In genomic region chr6:33147807-33148666, GRCh38 we compare ENCODE assay signal across 8 cellular contexts. TPM values are rescaled to one million over a fixed set of nuclear protein-coding genes. Genes with fewer than 3 reads are reported as not detected.
DNase-seq lines count a peak whose midpoint lies in the region; TF ChIP-seq lines count a peak whose summit lies in the region.

No MANE protein-coding gene starts in this region.

- H3K9me3 ChIP-seq in NT2/D1 (ENCODE audit: insufficient read depth, low read length) (peaks cover 14% of the 10 kb centered on the region; the same call in 1 of the 2 replicates), ovary (no peaks in the 10 kb centered on the region)

- TF ChIP-seq EP300 in ovary (IDR thresholded peaks at IDR 0.05): no peak

- no peak overlapping the region for H3K9ac ChIP-seq in NT2/D1 (ENCODE audit: insufficient read length, low read depth)

- 33 to 36% (median 35%) methylated on average over 8 of the region's 8 CpGs for WGBS in ovary, 3 donors

- H3K4me3 ChIP-seq in AG04449 (ENCODE audit: low read depth, low read length) (no peak overlapping the region), GM12875 (ENCODE audit: low read depth, low read length) (no peak overlapping the region), NT2/D1 (ENCODE audit: insufficient read length, low read depth) (no peak overlapping the region), epithelial cell of esophagus (ENCODE audit: low read length) (no peak overlapping the region), ovary (no peak overlapping the region)

- no peak overlapping the region for H3K27ac ChIP-seq in ovary

- CTCF ChIA-PET in AG04449 (lab: Yijun Ruan, JAX): interaction anchor here (0.7 to 9.9 kb wide), 24 partner anchors 11 to 280 kb away, joined by 3 to 83 read pairs (median 4); no protein-coding TSS in a partner anchor

- no peaks in the 10 kb centered on the region for H3K27me3 ChIP-seq in NT2/D1 (ENCODE audit: insufficient read depth, insufficient read length)
- H3K27me3 ChIP-seq in ovary: no peaks in the 10 kb centered on the region

- H3K4me1 ChIP-seq in NT2/D1 (ENCODE audit: insufficient read depth, insufficient read length) (no peaks in the 10 kb centered on the region), ovary (ENCODE audit: insufficient read depth) (no peaks in the 10 kb centered on the region)

- TF ChIP-seq CTCF in AG04449 (IDR thresholded peaks at IDR 0.05; ENCODE audit: insufficient read depth, low read length, missing control alignments) (peak; percentile 69), GM12875 (IDR thresholded peaks at IDR 0.05; ENCODE audit: borderline replicate concordance, insufficient read depth, low read depth, low read length) (peak; percentile 60), epithelial cell of esophagus (IDR thresholded peaks at IDR 0.05; ENCODE audit: insufficient read depth, low read depth, low read length, missing control alignments) (peak; percentile 89), ovary (IDR thresholded peaks at IDR 0.05) (peak; percentile 32 to 60 (median 54))

- POLR2A ChIA-PET in AG04449 (lab: Yijun Ruan, JAX): no interaction called here

- H3K36me3 ChIP-seq in NT2/D1 (ENCODE audit: insufficient read depth, insufficient read length, low read length) (no peaks in the 10 kb centered on the region), ovary (no peaks in the 10 kb centered on the region)

- DNase-seq in AG04449 (ENCODE audit: low read depth, low spot score) (no peak), NT2/D1 (ENCODE audit: low read depth, low spot score) (peak; percentile 28), epithelial cell of esophagus (ENCODE audit: low read depth) (peak; percentile 56), ovary (no peak), NCI-H226 (no peak), HuH-7 (ENCODE audit: low spot score) (no peak)
- no peak for DNase-seq in stimulated activated CD4-positive, alpha-beta T cell treated with anti-CD3 and anti-CD28 coated beads, Interleukin-12 subunit alpha, Interleukin-12 subunit beta, amount 100 ng/mL, for 4 hours

- no peak for TF ChIP-seq POLR2A in ovary (IDR thresholded peaks at IDR 0.05)

- intact Hi-C loops in ovary (cut with DNase I): loop anchor here in 3 of 4 donors (10.0 kb wide), 1 partner anchor 133 kb away; no protein-coding TSS in a partner anchor

RNA-seq across cellular contexts. Expression of gene COL11A2, which starts 44.2 kb away (rescaled TPM):
- 1 to 10 TPM in 2 of 7 donors, under 1 TPM in 5; 0.53 to 1.2 (median 0.92) TPM for total RNA-seq in ovary
- under 1 TPM; 0.52 to 0.96 TPM for polyA plus RNA-seq in ovary

RNA-seq across cellular contexts. Expression of gene RXRB, which starts 52.4 kb away (rescaled TPM):
- total RNA-seq in ovary: 10 to 100 TPM; 19.8 to 54.0 (median 48.5) TPM
- polyA plus RNA-seq in ovary: 10 to 100 TPM; 40.9 to 42.1 TPM

RNA-seq across cellular contexts. Expression of gene SLC39A7, which starts 52.6 kb away (rescaled TPM):
- 10 to 100 TPM; 27.4 to 73.7 (median 61.2) TPM for total RNA-seq in ovary
- 10 to 100 TPM; 54.0 to 80.0 TPM for polyA plus RNA-seq in ovary

RNA-seq across cellular contexts. Expression of gene HSD17B8, which starts 56.4 kb away (rescaled TPM):
- total RNA-seq in ovary: 10 to 100 TPM in 2 of 7 donors, 1 to 10 TPM in 5; 4.0 to 18.4 (median 7.7) TPM
- 10 to 100 TPM in 1 of 2 donors, 1 to 10 TPM in 1; 9.4 to 10.3 TPM for polyA plus RNA-seq in ovary

Comparison
In these comparisons a context has a peak if more than half of its experiments do, and no peak if none do; other contexts are left out.
1. DNase-seq: peak in NT2/D1 (single experiment) and epithelial cell of esophagus (single experiment); none in AG04449 (single experiment), ovary (0 of 5), NCI-H226 (single experiment), stimulated activated CD4-positive, alpha-beta T cell treated with anti-CD3 and anti-CD28 coated beads, Interleukin-12 subunit alpha, Interleukin-12 subunit beta, amount 100 ng/mL, for 4 hours (single experiment) and HuH-7 (single experiment).
2. Peak in every context shown above with its lines, with median percentiles within 50 percentile points of each other: CTCF ChIP-seq.